ENCODE assay signal across 17 cellular contexts in genomic region chrX:132716006-132716405, GRCh38.
DNase-seq lines count a peak whose midpoint lies in the region; ATAC-seq, FAIRE-seq and TF ChIP-seq lines count a peak whose summit lies in the region.
"Had no signal": no experiment of that assay in that cellular context is flagged by ENCODE, and none has a peak within 500 bp of the region (broad histone marks: within the 10 kb centered on the region; RNA-seq: fewer than 3 reads in every experiment).

No MANE protein-coding gene starts in this region.

- H3K27ac ChIP-seq in A673 (ENCODE audit: low read depth, low read length, poor library complexity, severe bottlenecking) (no peak overlapping the region), astrocyte (ENCODE audit: low read depth, low read length) (no peak overlapping the region)
- H3K27ac ChIP-seq: BLaER1 treated with 17β-estradiol and CSF1 and Interleukin-3, amounts not matched to agents 10 nM and 100 nM; RWPE1; uterus had no signal

- no peak overlapping the region for H3K4me2 ChIP-seq in astrocyte (ENCODE audit: low read length)
- H3K4me2 ChIP-seq: BLaER1 treated with 17β-estradiol and CSF1 and Interleukin-3, amounts not matched to agents 10 nM and 100 nM had no signal

- no peak overlapping the region for H2AFZ ChIP-seq in astrocyte (ENCODE audit: low read depth, low read length)

- ATAC-seq in HG03095 (IDR thresholded peaks at IDR 0.05; ENCODE audit: unreplicated experiment) (no peak), GM21529 (IDR thresholded peaks at IDR 0.05; ENCODE audit: unreplicated experiment) (no peak), HG03108 (IDR thresholded peaks at IDR 0.05; ENCODE audit: unreplicated experiment) (no peak)
- ATAC-seq: naive thymus-derived CD8-positive, alpha-beta T cell had no signal

- H3K9ac ChIP-seq in astrocyte (ENCODE audit: low read length): no peak overlapping the region
- H3K9ac ChIP-seq: BLaER1 treated with 17β-estradiol and CSF1 and Interleukin-3, amounts not matched to agents 10 nM and 100 nM had no signal

- H3K36me3 ChIP-seq in A673 (ENCODE audit: insufficient read depth, low read length, poor library complexity, severe bottlenecking) (no peaks in the 10 kb centered on the region), H7 (replicated peaks; ENCODE audit: control insufficient read depth, insufficient read depth, low read length) (no peaks in the 10 kb centered on the region), astrocyte (ENCODE audit: insufficient read depth, low read length) (no peaks in the 10 kb centered on the region)
- H3K36me3 ChIP-seq: BLaER1 treated with 17β-estradiol and CSF1 and Interleukin-3, amounts not matched to agents 10 nM and 100 nM; uterus had no signal

- no peaks in the 10 kb centered on the region for H3K79me2 ChIP-seq in astrocyte (ENCODE audit: insufficient read depth, low read length)

- H3K4me3 Mint-ChIP-seq in astrocyte (ENCODE audit: unreplicated experiment) (no peak overlapping the region), CD14-positive monocyte (no peak overlapping the region)
- H3K4me3 Mint-ChIP-seq: naive thymus-derived CD8-positive, alpha-beta T cell had no signal

- H3K36me3 Mint-ChIP-seq in astrocyte (ENCODE audit: low read depth, unreplicated experiment): no peaks in the 10 kb centered on the region
- no peaks in the 10 kb centered on the region for H3K36me3 Mint-ChIP-seq in CD14-positive monocyte

- POLR2A ChIA-PET in A673 (lab: Charles Lee; ENCODE audit: low non-redundant PET): no interaction called here

- no peaks in the 10 kb centered on the region for H3K4me1 ChIP-seq in A673 (ENCODE audit: insufficient read depth, low read length, poor library complexity, severe bottlenecking)
- no peaks in the 10 kb centered on the region for H3K4me1 ChIP-seq in astrocyte (ENCODE audit: insufficient read depth, low read length)
- H3K4me1 ChIP-seq: uterus had no signal

- H3K27me3 Mint-ChIP-seq in astrocyte (ENCODE audit: low read depth, unreplicated experiment) (no peaks in the 10 kb centered on the region), CD14-positive monocyte (ENCODE audit: low read depth in 3 of 3) (peaks cover 0 to 5% (median 3%) of the 10 kb centered on the region in 3 donors)

- no peak for DNase-seq in A673 (ENCODE audit: low spot score)
- DNase-seq in H7: peak; percentile 33
- DNase-seq in astrocyte (ENCODE audit: low read depth): no peak
- peak; percentile 6 for DNase-seq in inferior parietal cortex (ENCODE audit: extremely low spot score)
- DNase-seq in CD14-positive monocyte (ENCODE audit: low spot score): no peak
- DNase-seq: activated CD8-positive, alpha-beta memory T cell treated with anti-CD3 and anti-CD28 coated beads, Interleukin-2, amount 50 U/mL, for 4 hours; KG1; naive thymus-derived CD8-positive, alpha-beta T cell; stimulated activated CD4-positive, alpha-beta T cell treated with anti-CD3 and anti-CD28 coated beads, Interleukin-12 subunit alpha, Interleukin-12 subunit beta, amount 100 ng/mL, for 4 hours; stimulated activated CD8-positive, alpha-beta memory T cell treated with anti-CD3 and anti-CD28 coated beads, Interleukin-4, amount 100 ng/mL, for 48 hours; uterus had no signal

- H3K9me3 Mint-ChIP-seq in astrocyte (ENCODE audit: unreplicated experiment) (no peaks in the 10 kb centered on the region), CD14-positive monocyte (peaks cover 0 to 9% (median 4%) of the 10 kb centered on the region in 7 donors)

- H3K4me1 Mint-ChIP-seq in astrocyte (ENCODE audit: low read depth, unreplicated experiment) (peaks cover 10% of the 10 kb centered on the region), CD14-positive monocyte (peaks cover 6% of the 10 kb centered on the region)
- H3K4me1 Mint-ChIP-seq: naive thymus-derived CD8-positive, alpha-beta T cell had no signal

- intact Hi-C loops in A673 (cut with micrococcal nuclease; ENCODE audit: unreplicated experiment) (no loop called here), CD14-positive monocyte (cut with micrococcal nuclease) (no loop called here)

- BruUV-seq in A673 (replicated peaks; lab: Mats Ljungman, UMichigan): no TSS peak

- no peaks in the 10 kb centered on the region for H3K9me3 ChIP-seq in A673 (ENCODE audit: low read depth, low read length, poor library complexity, severe bottlenecking)
- no peaks in the 10 kb centered on the region for H3K9me3 ChIP-seq in astrocyte (ENCODE audit: insufficient read depth, low read depth, low read length)
- H3K9me3 ChIP-seq: uterus had no signal

- peak; percentile 69 for FAIRE-seq in astrocyte (lab: Jason Lieb, UNC)
- FAIRE-seq: TTC549 had no signal

- CTCF ChIA-PET in A673 (lab: Charles Lee): no interaction called here

- no peak overlapping the region for H3K27ac Mint-ChIP-seq in astrocyte (ENCODE audit: unreplicated experiment)
- H3K27ac Mint-ChIP-seq in CD14-positive monocyte: no peak overlapping the region
- H3K27ac Mint-ChIP-seq: naive thymus-derived CD8-positive, alpha-beta T cell had no signal

- H3K4me3 ChIP-seq in A673 (ENCODE audit: low read depth, low read length, poor library complexity, severe bottlenecking) (no peak overlapping the region), H7 (ENCODE audit: insufficient read depth, low read depth, low read length) (no peak overlapping the region), astrocyte (ENCODE audit: insufficient read depth, low read depth, low read length) (no peak overlapping the region)
- H3K4me3 ChIP-seq: BLaER1 treated with 17β-estradiol and CSF1 and Interleukin-3, amounts not matched to agents 10 nM and 100 nM; uterus had no signal

- peaks cover 3% of the 10 kb centered on the region for H3K27me3 ChIP-seq in A673 (replicated peaks; ENCODE audit: insufficient read depth, low read depth, low read length, poor library complexity)
- no peaks in the 10 kb centered on the region for H3K27me3 ChIP-seq in H7 (ENCODE audit: control insufficient read depth, insufficient read depth, low read length)
- H3K27me3 ChIP-seq in astrocyte (ENCODE audit: insufficient read depth, low read length): no peaks in the 10 kb centered on the region

- peak; percentile 59 for TF ChIP-seq CTCF in A673 (conservative IDR thresholded peaks at IDR 0.05; ENCODE audit: low read depth, low read length)
- peak; percentile 27 for TF ChIP-seq CTCF in astrocyte (IDR thresholded peaks at IDR 0.05; ENCODE audit: insufficient read depth, low read depth, low read length)
- TF ChIP-seq CTCF in CD14-positive monocyte (IDR thresholded peaks at IDR 0.05): no peak

- H4K20me1 ChIP-seq in astrocyte (ENCODE audit: insufficient read depth, low read length): no peaks in the 10 kb centered on the region

Comparison
In these comparisons a context has a peak if more than half of its experiments do, and no peak if none do; other contexts are left out.
1. DNase-seq: peak in H7 (single experiment) and inferior parietal cortex (single experiment); none in A673 (single experiment), astrocyte (single experiment) and CD14-positive monocyte (single experiment).